In the genomic region with DNA sequence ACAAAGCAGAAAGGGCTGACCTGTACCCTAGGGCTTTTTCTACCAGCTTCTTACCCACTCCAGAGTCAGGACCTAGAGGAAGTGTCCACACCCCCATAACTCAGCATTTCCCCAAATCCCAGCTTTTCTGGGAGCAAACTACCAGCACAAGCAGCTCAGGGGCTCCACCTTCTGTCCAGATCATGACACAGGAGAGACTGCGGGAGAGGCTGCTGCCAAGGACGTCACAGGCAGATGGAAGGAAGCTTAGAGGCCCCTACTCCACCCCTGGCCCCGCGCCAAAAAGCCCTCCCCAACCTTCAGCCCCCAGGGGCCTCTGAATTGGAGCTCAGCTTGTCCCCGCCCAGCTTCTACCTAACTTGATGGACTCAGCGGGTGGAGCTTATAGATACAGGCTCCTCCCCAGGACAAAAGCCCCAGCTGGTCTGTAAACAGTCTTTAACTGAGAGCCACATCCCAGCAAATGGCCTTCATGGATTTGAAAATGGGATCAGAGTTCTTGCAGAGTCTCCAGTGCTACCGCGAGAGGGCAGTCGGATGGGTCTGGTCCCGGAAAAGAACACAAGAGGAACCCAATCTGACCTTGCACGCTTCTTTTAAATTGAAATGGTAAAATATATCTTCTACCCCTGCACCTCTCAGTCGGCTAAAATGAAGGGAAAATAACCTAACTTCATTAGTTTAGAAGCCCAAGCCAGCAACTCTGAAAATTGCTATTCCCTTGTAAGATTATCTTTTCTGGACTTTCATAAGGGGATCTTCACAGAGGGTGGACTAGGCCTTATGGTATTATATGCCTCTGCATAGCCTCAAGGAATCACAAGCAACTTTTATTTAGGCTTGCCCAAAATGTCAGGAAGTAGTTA, we compare ENCODE assay signal across 8 cellular contexts. TPM values are rescaled to one million over a fixed set of nuclear protein-coding genes. Genes with fewer than 3 reads are reported as not detected.
DNase-seq lines count a peak whose midpoint lies in the region; ATAC-seq and TF ChIP-seq lines count a peak whose summit lies in the region.

No MANE protein-coding gene starts in this region.

- peaks cover 12% of the 10 kb centered on the region for H3F3A ChIP-seq in PC-3 (ENCODE audit: low read length, unreplicated experiment)

- WGBS in esophagus muscularis mucosa = 3% methylated on average over 7 of the region's 12 CpGs

- POLR2A ChIA-PET in PC-3 (lab: Charles Lee; ENCODE audit: unreplicated experiment) = interaction anchor here (0.5 to 1.5 kb wide), 7 partner anchors 25 to 908 kb away, joined by 3 to 14 read pairs (median 5); a partner anchor contains a TSS

- peaks cover 36% of the 10 kb centered on the region for H3K4me1 ChIP-seq in PC-3 (ENCODE audit: insufficient read depth, low read length)
- peaks cover 40 to 82% (median 70%) of the 10 kb centered on the region in 4 donors for H3K4me1 ChIP-seq in esophagus muscularis mucosa

- no peaks in the 10 kb centered on the region for H3K27me3 ChIP-seq in PC-3 (ENCODE audit: low read length)
- H3K27me3 ChIP-seq in esophagus muscularis mucosa = no peaks in the 10 kb centered on the region

- H3K4me3 ChIP-seq in PC-3 (ENCODE audit: low read length) (peak overlapping the region; percentile 90), esophagus muscularis mucosa (peak overlapping the region; percentile 78 to 89 (median 83))

- H3K9me3 ChIP-seq in PC-3 (ENCODE audit: low read length) (no peaks in the 10 kb centered on the region), esophagus muscularis mucosa (no peaks in the 10 kb centered on the region)

- H3K9me2 ChIP-seq in PC-3 (replicated peaks; ENCODE audit: low read length) = no peaks in the 10 kb centered on the region

- peak overlapping the region; percentile 100 for H3K4me2 ChIP-seq in PC-3 (ENCODE audit: low read length)

- H3K36me3 Mint-ChIP-seq in IgD-negative memory B cell = peaks cover 7% of the 10 kb centered on the region
- H3K36me3 Mint-ChIP-seq in stimulated activated effector memory CD8-positive, alpha-beta T cell treated with anti-CD3 and anti-CD28 coated beads, Interleukin-12 subunit alpha, Interleukin-12 subunit beta, amount 100 ng/mL, for 72 hours = peaks cover 79% of the 10 kb centered on the region

- intact Hi-C loops in PC-3 (cut with micrococcal nuclease) (loop anchor here (1.0 to 2.0 kb wide), 5 partner anchors 48 to 350 kb away; a partner anchor contains a TSS), esophagus muscularis mucosa (cut with DNase I) (loop anchor here (2.0 to 10.0 kb wide), 3 partner anchors 116 to 512 kb away; a partner anchor contains a TSS)

- DNase-seq in DMS53 (lab: John Stamatoyannopoulos, UW) (peak; percentile 100), PC-3 (peak; percentile 98), esophagus muscularis mucosa (ENCODE audit: extremely low spot score) (peak; percentile 100), myocyte (ENCODE audit: low read depth) (peak; percentile 100)
- peak; percentile 93 for DNase-seq in activated T-cell treated with anti-CD3 and anti-CD28 coated beads, Interleukin-2, amount 50 U/mL, for 48 hours
- DNase-seq in stimulated activated effector memory CD8-positive, alpha-beta T cell treated with anti-CD3 and anti-CD28 coated beads, Interleukin-12 subunit alpha, Interleukin-12 subunit beta, amount 100 ng/mL, for 72 hours (ENCODE audit: low spot score in 2 of 2) = peak; percentile 74 to 95

- peak overlapping the region; percentile 88 to 99 (median 95) for H3K4me3 Mint-ChIP-seq in IgD-negative memory B cell
- H3K4me3 Mint-ChIP-seq in stimulated activated effector memory CD8-positive, alpha-beta T cell treated with anti-CD3 and anti-CD28 coated beads, Interleukin-12 subunit alpha, Interleukin-12 subunit beta, amount 100 ng/mL, for 72 hours = peak overlapping the region; percentile 98

- CTCF ChIA-PET in PC-3 (lab: Charles Lee) = interaction anchor here (0.5 to 1.5 kb wide), 25 partner anchors 9 to 364 kb away, joined by 3 to 19 read pairs (median 5); a partner anchor contains a TSS

- TSS peak; percentile 58 for BruUV-seq in PC-3 (replicated peaks; lab: Mats Ljungman, UMichigan)

- peak overlapping the region; percentile 78 for H3K9ac ChIP-seq in PC-3 (ENCODE audit: low read length)

- no peak for TF ChIP-seq POLR2A in esophagus muscularis mucosa (IDR thresholded peaks at IDR 0.05; ENCODE audit: low read depth)

- TF ChIP-seq CTCF in PC-3 (conservative IDR thresholded peaks at IDR 0.05; ENCODE audit: low read depth, low read length) (peak; percentile 81), esophagus muscularis mucosa (IDR thresholded peaks at IDR 0.05) (peak; percentile 56 to 64 (median 63))

- ATAC-seq in GM21529 (IDR thresholded peaks at IDR 0.05; ENCODE audit: unreplicated experiment) (peak; percentile 57), PC-3 (peak; percentile 63)
- ATAC-seq in stimulated activated effector memory CD8-positive, alpha-beta T cell treated with anti-CD3 and anti-CD28 coated beads, Interleukin-12 subunit alpha, Interleukin-12 subunit beta, amount 100 ng/mL, for 72 hours = peak; percentile 78

- peaks cover 28 to 42% (median 35%) of the 10 kb centered on the region in 3 donors for H3K4me1 Mint-ChIP-seq in IgD-negative memory B cell
- H3K4me1 Mint-ChIP-seq in stimulated activated effector memory CD8-positive, alpha-beta T cell treated with anti-CD3 and anti-CD28 coated beads, Interleukin-12 subunit alpha, Interleukin-12 subunit beta, amount 100 ng/mL, for 72 hours = peaks cover 48% of the 10 kb centered on the region

- H3K36me3 ChIP-seq in PC-3 (ENCODE audit: low read depth, low read length) (peaks cover 32% of the 10 kb centered on the region), esophagus muscularis mucosa (peaks cover 35 to 47% (median 43%) of the 10 kb centered on the region in 4 donors)

- no peak for TF ChIP-seq EP300 in esophagus muscularis mucosa (IDR thresholded peaks at IDR 0.05)

- H3K9me3 Mint-ChIP-seq in IgD-negative memory B cell = no peaks in the 10 kb centered on the region
- no peaks in the 10 kb centered on the region for H3K9me3 Mint-ChIP-seq in stimulated activated effector memory CD8-positive, alpha-beta T cell treated with anti-CD3 and anti-CD28 coated beads, Interleukin-12 subunit alpha, Interleukin-12 subunit beta, amount 100 ng/mL, for 72 hours

- peaks cover 1% of the 10 kb centered on the region for H3K27me3 Mint-ChIP-seq in IgD-negative memory B cell

- H4K20me1 ChIP-seq in PC-3 (ENCODE audit: low read length) = 0 out of 2 replicates have a peak, but pooled peaks cover 8% of the 10 kb centered on the region

- H3K27ac ChIP-seq in PC-3 (ENCODE audit: low read length) = peak overlapping the region; percentile 83
- peak overlapping the region; percentile 88 to 95 (median 94) for H3K27ac ChIP-seq in esophagus muscularis mucosa (replicated peaks in 1 of 4)

- H3K27ac Mint-ChIP-seq in IgD-negative memory B cell = peak overlapping the region; percentile 98 to 99 (median 98)
- peak overlapping the region; percentile 96 for H3K27ac Mint-ChIP-seq in stimulated activated effector memory CD8-positive, alpha-beta T cell treated with anti-CD3 and anti-CD28 coated beads, Interleukin-12 subunit alpha, Interleukin-12 subunit beta, amount 100 ng/mL, for 72 hours

- H3K79me2 ChIP-seq in PC-3 (ENCODE audit: low read length) = peaks cover 47% of the 10 kb centered on the region

- H2AFZ ChIP-seq in PC-3 (ENCODE audit: low read length) = peak overlapping the region; percentile 49; the same call in 1 of the 2 replicates

RNA-seq across cellular contexts. Expression of a gene that starts 6.8 kb away (rescaled TPM):
- 46.9 TPM for polyA plus RNA-seq in IgD-negative memory B cell
- total RNA-seq in PC-3 (2014; rRNA removed) (33.8 and 43.0 TPM in 2 replicates), esophagus muscularis mucosa (10 to 100 TPM; 45.4 to 65.6 (median 61.5) TPM), myocyte (23.2 and 27.0 TPM in 2 replicates)
- polyA plus RNA-seq in myocyte (2012) = 32.2 TPM

RNA-seq across cellular contexts. Expression of a gene that starts 8.9 kb away (rescaled TPM):
- polyA plus RNA-seq in IgD-negative memory B cell = 727 TPM
- 981 and 1,046 TPM in 2 replicates for total RNA-seq in PC-3 (2014; rRNA removed)
- total RNA-seq in esophagus muscularis mucosa = 100 to 1,000 TPM; 383 to 465 (median 424) TPM
- 614 and 728 TPM in 2 replicates for total RNA-seq in myocyte
- polyA plus RNA-seq in myocyte (2012) = 715 TPM

RNA-seq across cellular contexts. Expression of a gene that starts 51.2 kb away (rescaled TPM):
- polyA plus RNA-seq in IgD-negative memory B cell = 246 TPM
- total RNA-seq in PC-3 (2014; rRNA removed) (165 and 172 TPM in 2 replicates), esophagus muscularis mucosa (100 to 1,000 TPM in 1 of 4 donors, 10 to 100 TPM in 3; 86.8 to 118 (median 92.0) TPM), myocyte (73.5 and 82.2 TPM in 2 replicates)
- 109 TPM for polyA plus RNA-seq in myocyte (2012)

Comparison
In these comparisons a context has a peak if more than half of its experiments do, and no peak if none do; other contexts are left out.
1. Peak in every context shown above with its lines: DNase-seq, ATAC-seq, H3K4me3 ChIP-seq and H3K27ac ChIP-seq.